Comparison of ENCODE assay signal across 22 cellular contexts in the genomic region with DNA sequence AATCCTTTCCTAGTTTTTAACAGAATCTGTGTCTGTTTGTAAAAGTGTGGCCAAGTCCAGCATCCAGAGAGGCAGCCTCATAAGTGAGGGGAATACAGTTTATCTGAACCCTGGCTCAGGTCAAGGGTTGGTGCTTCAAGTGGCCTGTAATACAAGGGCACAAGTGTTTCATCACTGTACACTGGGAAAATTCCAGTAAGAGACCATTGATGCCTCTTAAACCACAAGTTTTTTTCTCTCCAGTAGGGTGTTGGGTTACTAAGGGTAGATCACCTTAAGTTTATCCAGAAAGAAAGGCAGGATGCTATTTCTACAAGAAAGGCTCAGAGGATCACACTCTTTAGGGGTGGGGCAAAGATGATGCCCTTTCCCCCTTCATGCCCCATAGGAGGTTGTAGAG.
"Had no signal": no experiment of that assay in that cellular context is flagged by ENCODE, and none has a peak within 500 bp of the region (broad histone marks: within the 10 kb centered on the region; RNA-seq: fewer than 3 reads in every experiment).

No MANE protein-coding gene starts in this region.

- H3K27ac ChIP-seq: coronary artery, dorsolateral prefrontal cortex, esophagus muscularis mucosa, foreskin keratinocyte, gastroesophageal sphincter, heart left ventricle, hepatocyte, lower lobe of right lung had no signal

- H3K4me3 ChIP-seq: coronary artery, dorsolateral prefrontal cortex, esophagus muscularis mucosa, gastroesophageal sphincter, heart left ventricle, hepatocyte, lower lobe of right lung, mucosa of descending colon had no signal

- H3K4me3 Mint-ChIP-seq: immature natural killer cell, mesothelial cell of epicardium, naive B cell had no signal

- H3K9me3 ChIP-seq: esophagus muscularis mucosa, gastroesophageal sphincter, lower lobe of right lung, mucosa of descending colon had no signal

- H3K36me3 Mint-ChIP-seq: immature natural killer cell, mesothelial cell of epicardium had no signal

- H3K27me3 ChIP-seq: dorsolateral prefrontal cortex, esophagus muscularis mucosa, foreskin keratinocyte, gastroesophageal sphincter, heart left ventricle, hepatocyte had no signal

- DNase-seq: dermis blood vessel endothelial cell; dorsolateral prefrontal cortex; effector CD4-positive, alpha-beta T cell; effector memory CD4-positive, alpha-beta T cell; foreskin keratinocyte; heart left ventricle; hypothalamus; immature natural killer cell; kidney; kidney glomerular epithelial cell; left colon; left ventricle myocardium superior; lower lobe of right lung; mesenchymal stem cell; mucosa of descending colon; naive B cell had no signal

- H3K27me3 Mint-ChIP-seq: naive B cell had no signal

- ATAC-seq: foreskin keratinocyte, gastroesophageal sphincter, heart left ventricle, left colon, left lobe of liver, left ventricle myocardium superior, lower lobe of right lung, mucosa of descending colon had no signal

- H2AFZ ChIP-seq: hepatocyte had no signal

- H3K36me3 ChIP-seq: esophagus muscularis mucosa, gastroesophageal sphincter, heart left ventricle, lower lobe of right lung had no signal

- H3K4me2 ChIP-seq: hepatocyte had no signal

- H3K4me1 Mint-ChIP-seq: immature natural killer cell, mesothelial cell of epicardium, naive B cell had no signal

- H3K27ac Mint-ChIP-seq: immature natural killer cell, mesothelial cell of epicardium had no signal

- H3K79me2 ChIP-seq: hepatocyte had no signal

- H3K4me1 ChIP-seq: esophagus muscularis mucosa, foreskin keratinocyte, gastroesophageal sphincter, heart left ventricle, lower lobe of right lung had no signal

- H3K9me3 Mint-ChIP-seq: naive B cell had no signal
